ENCODE assay signal across 8 cellular contexts in the genomic region with DNA sequence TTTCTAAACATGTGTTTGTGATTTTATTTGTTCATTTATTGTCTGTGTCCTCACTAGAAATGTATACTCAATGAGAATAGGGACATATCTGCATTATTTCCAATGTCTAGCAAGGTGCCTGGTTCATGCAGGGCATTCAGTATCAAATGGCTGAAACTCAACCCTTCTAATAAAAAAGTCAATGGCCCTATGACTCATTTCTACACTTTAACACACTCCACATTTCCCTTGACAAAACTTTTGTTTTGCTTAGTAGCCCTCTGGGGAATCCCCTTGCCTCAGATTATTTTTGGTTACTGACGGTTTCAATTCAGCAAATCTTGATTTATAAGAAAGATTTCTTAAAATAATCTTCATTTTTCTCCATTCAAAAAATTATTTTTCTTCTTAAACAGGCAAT.
A peak's percentile ranks its signal among the peaks of the same experiment; 100 is the strongest.
DNase-seq lines count a peak whose midpoint lies in the region; ATAC-seq and TF ChIP-seq lines count a peak whose summit lies in the region.

No MANE protein-coding gene starts in this region.

- H3F3A ChIP-seq in PC-9 (ENCODE audit: insufficient read depth, low read depth), result peaks cover 21% of the 10 kb centered on the region

- no peaks in the 10 kb centered on the region; the same call in 1 of the 2 replicates for H3K9me3 ChIP-seq in PC-9 (ENCODE audit: insufficient read depth, low read depth)

- CTCF ChIA-PET in PC-9 (lab: Charles Lee), result interaction anchor here (1.9 kb wide), 1 partner anchor 232 kb away, joined by 4 read pairs; the partner anchor contains the start of gene CDKN2B

- H3K4me2 ChIP-seq in PC-9, result peak overlapping the region; percentile 94

- no peaks in the 10 kb centered on the region for H3K27me3 ChIP-seq in PC-9 (ENCODE audit: insufficient read depth, low read depth)

- H4K20me1 ChIP-seq in PC-9 (ENCODE audit: insufficient read depth), result no peaks in the 10 kb centered on the region

- 0 out of 2 replicates have a peak overlapping the region, but pooled peaks have one; percentile 28 for H2AFZ ChIP-seq in PC-9

- no peaks in the 10 kb centered on the region for H3K79me2 ChIP-seq in PC-9 (ENCODE audit: low read depth)

- H3K27ac ChIP-seq in PC-9, result peak overlapping the region; percentile 39

- TF ChIP-seq CTCF in PC-9 (conservative IDR thresholded peaks at IDR 0.05), result no peak

- H3K4me3 ChIP-seq in PC-9, result peak overlapping the region; percentile 56; the same call in 1 of the 2 replicates

- ATAC-seq in GM18870 (IDR thresholded peaks at IDR 0.05; ENCODE audit: unreplicated experiment) (peak; percentile 88), HG02623 (IDR thresholded peaks at IDR 0.05; ENCODE audit: unreplicated experiment) (peak; percentile 72)

- intact Hi-C loops in PC-9 (cut with micrococcal nuclease; ENCODE audit: unreplicated experiment), result loop anchor here (10.0 kb wide), 1 partner anchor 916 kb away; no protein-coding TSS in a partner anchor
- intact Hi-C loops in head of caudate nucleus (cut with DNase I), result loop anchor here (10.0 kb wide), 1 partner anchor 426 kb away; no protein-coding TSS in a partner anchor

- POLR2A ChIA-PET in PC-9 (lab: Charles Lee; ENCODE audit: unreplicated experiment), result interaction anchor here (1.0 kb wide), 1 partner anchor 386 kb away, joined by 11 read pairs; no protein-coding TSS in a partner anchor

- H3K36me3 ChIP-seq in PC-9 (ENCODE audit: low read depth), result peaks cover 4% of the 10 kb centered on the region; the same call in 1 of the 2 replicates

- peaks cover 59% of the 10 kb centered on the region for H3K4me1 ChIP-seq in PC-9 (replicated peaks; ENCODE audit: insufficient read depth)

- H3K9me2 ChIP-seq in PC-9 (ENCODE audit: insufficient read depth), result no peaks in the 10 kb centered on the region

- no TSS peak for BruUV-seq in PC-9 (replicated peaks; lab: Mats Ljungman, UMichigan)

- DNase-seq in PC-9, result peak in 1 of 2 experiments; percentile 53
- DNase-seq in lung microvascular endothelial cell (ENCODE audit: low read depth in 2 of 2), result peak; percentile 46 to 73
- DNase-seq in NCI-H510A treated with DMSO at 0.1 percent for 48 hours (lab: John Stamatoyannopoulos, UW), result no peak
- no peak for DNase-seq in NCI-H774 (lab: John Stamatoyannopoulos, UW)
- DNase-seq in NCI-H146 treated with DMSO at 0.1 percent for 48 hours (lab: John Stamatoyannopoulos, UW; ENCODE audit: unreplicated experiment), result no peak
- no peak for DNase-seq in head of caudate nucleus

Comparison
In these comparisons a context has a peak if more than half of its experiments do, and no peak if none do; other contexts are left out.
1. DNase-seq: peak in lung microvascular endothelial cell (2 of 2); none in NCI-H510A treated with DMSO at 0.1 percent for 48 hours (single experiment), NCI-H774 (single experiment), NCI-H146 treated with DMSO at 0.1 percent for 48 hours (single experiment) and head of caudate nucleus (0 of 42).